22 cellular contexts compared by ENCODE assay signal in genomic region chr14:91810699-91811098, GRCh38. TPM values are rescaled to one million over a fixed set of nuclear protein-coding genes. Genes with fewer than 3 reads are reported as not detected.
DNase-seq lines count a peak whose midpoint lies in the region; ATAC-seq and FAIRE-seq lines count a peak whose summit lies in the region.
"Had no signal": no experiment of that assay in that cellular context is flagged by ENCODE, and none has a peak within 500 bp of the region (broad histone marks: within the 10 kb centered on the region; RNA-seq: fewer than 3 reads in every experiment).

No MANE protein-coding gene starts in this region.

- DNase-seq in activated T-cell treated with anti-CD3 and anti-CD28 coated beads, Interleukin-2, amount 50 U/mL, for 72 hours, result no peak
- no peak for DNase-seq in activated T-cell treated with anti-CD3 and anti-CD28 coated beads, Interleukin-2, amount 50 U/mL, for 24 hours
- no peak for DNase-seq in activated naive CD8-positive, alpha-beta T cell treated with anti-CD3 and anti-CD28 coated beads, Interleukin-2, amount 50 U/mL, for 24 hours
- no peak for DNase-seq in central memory CD8-positive, alpha-beta T cell (ENCODE audit: low spot score in 2 of 2)
- DNase-seq in COLO668 (lab: John Stamatoyannopoulos, UW; ENCODE audit: unreplicated experiment), result no peak
- DNase-seq in NCI-H128 (lab: John Stamatoyannopoulos, UW; ENCODE audit: unreplicated experiment), result no peak
- DNase-seq: AML-193; Caco-2; Calu3; CD4-positive, alpha-beta memory T cell; CD8-positive, alpha-beta memory T cell; DMS79 treated with DMSO at 0.1 percent for 48 hours; GF-D8 had no signal

- peaks cover 20% of the 10 kb centered on the region for H3K4me1 Mint-ChIP-seq in activated T-cell treated with anti-CD3 and anti-CD28 coated beads, Interleukin-2, amount 50 U/mL, for 72 hours (ENCODE audit: low read depth)
- H3K4me1 Mint-ChIP-seq in activated T-cell treated with anti-CD3 and anti-CD28 coated beads, Interleukin-2, amount 50 U/mL, for 24 hours (ENCODE audit: low read depth), result peaks cover 28% of the 10 kb centered on the region
- peaks cover 27% of the 10 kb centered on the region for H3K4me1 Mint-ChIP-seq in activated naive CD8-positive, alpha-beta T cell (ENCODE audit: low read depth)
- peaks cover 13% of the 10 kb centered on the region for H3K4me1 Mint-ChIP-seq in activated naive CD8-positive, alpha-beta T cell treated with anti-CD3 and anti-CD28 coated beads, Interleukin-2, amount 50 U/mL, for 24 hours
- H3K4me1 Mint-ChIP-seq in central memory CD8-positive, alpha-beta T cell, result peaks cover 35% of the 10 kb centered on the region
- H3K4me1 Mint-ChIP-seq: B cell had no signal

- H3K27ac Mint-ChIP-seq in activated T-cell treated with anti-CD3 and anti-CD28 coated beads, Interleukin-2, amount 50 U/mL, for 72 hours, result peak overlapping the region; percentile 47
- no peak overlapping the region for H3K27ac Mint-ChIP-seq in activated T-cell treated with anti-CD3 and anti-CD28 coated beads, Interleukin-2, amount 50 U/mL, for 24 hours
- H3K27ac Mint-ChIP-seq in activated naive CD8-positive, alpha-beta T cell, result peak overlapping the region; percentile 41
- H3K27ac Mint-ChIP-seq in activated naive CD8-positive, alpha-beta T cell treated with anti-CD3 and anti-CD28 coated beads, Interleukin-2, amount 50 U/mL, for 24 hours, result no peak overlapping the region
- H3K27ac Mint-ChIP-seq in central memory CD8-positive, alpha-beta T cell (ENCODE audit: low read depth), result peak overlapping the region; percentile 72
- H3K27ac Mint-ChIP-seq: B cell had no signal

- FAIRE-seq in islet of Langerhans (lab: Jason Lieb, UNC), result peak; percentile 30
- FAIRE-seq: A549, D721Med, G401.6, GM12891, GM19239 had no signal

- H3K27me3 Mint-ChIP-seq in activated T-cell treated with anti-CD3 and anti-CD28 coated beads, Interleukin-2, amount 50 U/mL, for 72 hours (ENCODE audit: low read depth), result no peaks in the 10 kb centered on the region
- H3K27me3 Mint-ChIP-seq in activated T-cell treated with anti-CD3 and anti-CD28 coated beads, Interleukin-2, amount 50 U/mL, for 24 hours, result no peaks in the 10 kb centered on the region
- no peaks in the 10 kb centered on the region for H3K27me3 Mint-ChIP-seq in activated naive CD8-positive, alpha-beta T cell
- H3K27me3 Mint-ChIP-seq in activated naive CD8-positive, alpha-beta T cell treated with anti-CD3 and anti-CD28 coated beads, Interleukin-2, amount 50 U/mL, for 24 hours, result no peaks in the 10 kb centered on the region
- H3K27me3 Mint-ChIP-seq in central memory CD8-positive, alpha-beta T cell, result no peaks in the 10 kb centered on the region
- H3K27me3 Mint-ChIP-seq: CD4-positive, alpha-beta memory T cell; CD8-positive, alpha-beta memory T cell had no signal

- H3K9me3 Mint-ChIP-seq in activated T-cell treated with anti-CD3 and anti-CD28 coated beads, Interleukin-2, amount 50 U/mL, for 72 hours, result peaks cover 14 to 20% of the 10 kb centered on the region in 2 donors
- H3K9me3 Mint-ChIP-seq in activated T-cell treated with anti-CD3 and anti-CD28 coated beads, Interleukin-2, amount 50 U/mL, for 24 hours, result peaks cover 34% of the 10 kb centered on the region
- peaks cover 31% of the 10 kb centered on the region for H3K9me3 Mint-ChIP-seq in activated naive CD8-positive, alpha-beta T cell (ENCODE audit: low read depth)
- H3K9me3 Mint-ChIP-seq in activated naive CD8-positive, alpha-beta T cell treated with anti-CD3 and anti-CD28 coated beads, Interleukin-2, amount 50 U/mL, for 24 hours, result peaks cover 43% of the 10 kb centered on the region
- peaks cover 26% of the 10 kb centered on the region for H3K9me3 Mint-ChIP-seq in central memory CD8-positive, alpha-beta T cell

- ATAC-seq in activated T-cell treated with anti-CD3 and anti-CD28 coated beads, Interleukin-2, amount 50 U/mL, for 72 hours (replicated peaks in 1 of 2), result no peak
- no peak for ATAC-seq in activated naive CD8-positive, alpha-beta T cell treated with anti-CD3 and anti-CD28 coated beads, Interleukin-2, amount 50 U/mL, for 24 hours
- ATAC-seq in central memory CD8-positive, alpha-beta T cell (replicated peaks; ENCODE audit: extremely low read depth, poor library complexity, severe bottlenecking), result no peak
- ATAC-seq: A549 had no signal

- peaks cover 32 to 55% of the 10 kb centered on the region in 2 donors for H3K36me3 Mint-ChIP-seq in activated T-cell treated with anti-CD3 and anti-CD28 coated beads, Interleukin-2, amount 50 U/mL, for 72 hours (ENCODE audit: insufficient read depth in 2 of 2)
- H3K36me3 Mint-ChIP-seq in activated T-cell treated with anti-CD3 and anti-CD28 coated beads, Interleukin-2, amount 50 U/mL, for 24 hours (ENCODE audit: low read depth), result peaks cover 76% of the 10 kb centered on the region
- peaks cover 67% of the 10 kb centered on the region for H3K36me3 Mint-ChIP-seq in activated naive CD8-positive, alpha-beta T cell
- H3K36me3 Mint-ChIP-seq in activated naive CD8-positive, alpha-beta T cell treated with anti-CD3 and anti-CD28 coated beads, Interleukin-2, amount 50 U/mL, for 24 hours (ENCODE audit: low read depth), result peaks cover 60% of the 10 kb centered on the region
- peaks cover 71% of the 10 kb centered on the region for H3K36me3 Mint-ChIP-seq in central memory CD8-positive, alpha-beta T cell (ENCODE audit: insufficient read depth)

- H3K4me3 Mint-ChIP-seq in activated T-cell treated with anti-CD3 and anti-CD28 coated beads, Interleukin-2, amount 50 U/mL, for 72 hours, result no peak overlapping the region
- H3K4me3 Mint-ChIP-seq in activated T-cell treated with anti-CD3 and anti-CD28 coated beads, Interleukin-2, amount 50 U/mL, for 24 hours, result no peak overlapping the region
- no peak overlapping the region for H3K4me3 Mint-ChIP-seq in activated naive CD8-positive, alpha-beta T cell
- H3K4me3 Mint-ChIP-seq in activated naive CD8-positive, alpha-beta T cell treated with anti-CD3 and anti-CD28 coated beads, Interleukin-2, amount 50 U/mL, for 24 hours, result no peak overlapping the region
- no peak overlapping the region for H3K4me3 Mint-ChIP-seq in central memory CD8-positive, alpha-beta T cell
- H3K4me3 Mint-ChIP-seq: B cell; CD8-positive, alpha-beta memory T cell had no signal

RNA-seq across cellular contexts. Expression of gene TC2N, which starts 56.6 kb away (rescaled TPM):
- 10 to 100 TPM; 38.1 to 55.4 TPM for total RNA-seq in activated T-cell treated with anti-CD3 and anti-CD28 coated beads, Interleukin-2, amount 50 U/mL, for 72 hours
- total RNA-seq: A172 had no signal

Comparison
In these comparisons a context has a peak if more than half of its experiments do, and no peak if none do; other contexts are left out.
1. H3K27ac Mint-ChIP-seq: peak in activated T-cell treated with anti-CD3 and anti-CD28 coated beads, Interleukin-2, amount 50 U/mL, for 72 hours (single experiment), activated naive CD8-positive, alpha-beta T cell (single experiment) and central memory CD8-positive, alpha-beta T cell (single experiment); none in activated T-cell treated with anti-CD3 and anti-CD28 coated beads, Interleukin-2, amount 50 U/mL, for 24 hours (single experiment) and activated naive CD8-positive, alpha-beta T cell treated with anti-CD3 and anti-CD28 coated beads, Interleukin-2, amount 50 U/mL, for 24 hours (single experiment).